ENCODE assay signal across 9 cellular contexts in genomic region chr20:2151805-2152727, GRCh38. TPM values are rescaled to one million over a fixed set of nuclear protein-coding genes. Genes with fewer than 3 reads are reported as not detected.
DNase-seq lines count a peak whose midpoint lies in the region; ATAC-seq and TF ChIP-seq lines count a peak whose summit lies in the region.
"Had no signal": no experiment of that assay in that cellular context is flagged by ENCODE, and none has a peak within 500 bp of the region (broad histone marks: within the 10 kb centered on the region; RNA-seq: fewer than 3 reads in every experiment).

No MANE protein-coding gene starts in this region.

- no peaks in the 10 kb centered on the region for H3K9me3 ChIP-seq in sigmoid colon

- in situ Hi-C loops in ACHN (cut with HindIII; ENCODE audit: low pct_ligation_motif_present, low pct_unique_long_range_greater_than_20kb, low sequenced_read_pairs) = no loop called here

- H3K27me3 ChIP-seq in sigmoid colon = no peaks in the 10 kb centered on the region

- TF ChIP-seq CTCF in HFFc6 (IDR thresholded peaks at IDR 0.05) (no peak), sigmoid colon (IDR thresholded peaks at IDR 0.05) (no peak), WTC11 (IDR thresholded peaks at IDR 0.05) (no peak)

- DNase-seq in ACHN (peak; percentile 42), HFFc6 (peak; percentile 32), dedifferentiated amniotic fluid mesenchymal stem cell (ENCODE audit: extremely low spot score) (peak; percentile 51), left kidney (ENCODE audit: low read depth, low spot score) (peak; percentile 35), sigmoid colon (no peak), WTC11 (ENCODE audit: low spot score) (no peak)
- DNase-seq in NK-92 treated with Interleukin-12 subunit alpha and Interleukin-12 subunit beta, amount 100 ng/mL, for 24 hours (lab: John Stamatoyannopoulos, UW) = no peak
- DNase-seq: activated T-cell treated with anti-CD3 and anti-CD28 coated beads, Interleukin-2, amount 50 U/mL, for 1 hour had no signal

- H3K27ac ChIP-seq in sigmoid colon = peak overlapping the region in 2 of 4 donors; percentile 14 to 43

- POLR2A ChIA-PET in WTC11 (lab: Charles Lee) = no interaction called here

- no peak overlapping the region for H3K4me3 ChIP-seq in sigmoid colon

- ATAC-seq in GM19395 (IDR thresholded peaks at IDR 0.05; ENCODE audit: unreplicated experiment) (no peak), WTC11 (no peak)

- peaks cover 0 to 9% (median 2%) of the 10 kb centered on the region in 4 donors for H3K36me3 ChIP-seq in sigmoid colon

- 74 to 75% methylated on average over 7 of the region's 7 CpGs for WGBS in sigmoid colon, 2 donors

- H3K27me3 Mint-ChIP-seq in HFFc6 (ENCODE audit: insufficient read depth) (no peaks in the 10 kb centered on the region), WTC11 (ENCODE audit: low read depth) (no peaks in the 10 kb centered on the region)

- H3K4me1 Mint-ChIP-seq in HFFc6 (ENCODE audit: low read depth) (peaks cover 39% of the 10 kb centered on the region), WTC11 (peaks cover 22% of the 10 kb centered on the region)

- H3K9me3 Mint-ChIP-seq in HFFc6 (no peaks in the 10 kb centered on the region), WTC11 (no peaks in the 10 kb centered on the region)

- intact Hi-C loops in sigmoid colon (cut with DNase I) = no loop called here

- CTCF ChIA-PET in WTC11 (lab: Charles Lee) = interaction anchor here (1.2 to 6.8 kb wide), 2 partner anchors 20 to 21 kb away, joined by 3 to 28 read pairs; no protein-coding TSS in a partner anchor

- H3K27ac Mint-ChIP-seq in HFFc6 (peak overlapping the region; percentile 83), WTC11 (no peak overlapping the region)

- no peak for TF ChIP-seq EP300 in sigmoid colon (IDR thresholded peaks at IDR 0.05)

- H3K36me3 Mint-ChIP-seq in HFFc6 (ENCODE audit: low read depth) = no peaks in the 10 kb centered on the region; the same call in 1 of the 2 replicates
- H3K36me3 Mint-ChIP-seq in WTC11 = no peaks in the 10 kb centered on the region

- H3K4me1 ChIP-seq in sigmoid colon = peaks cover 0 to 22% (median 19%) of the 10 kb centered on the region in 4 donors

- H3K4me3 Mint-ChIP-seq in HFFc6 (peak overlapping the region; percentile 36; the same call in 1 of the 2 replicates), WTC11 (no peak overlapping the region)

- no peak for TF ChIP-seq POLR2A in sigmoid colon (IDR thresholded peaks at IDR 0.05)

TF ChIP-seq in WTC11, 78 proteins besides CTCF, POLR2A, EP300 and RAD21:
- TF ChIP-seq FOXP1 (CRISPR knock-in tag; IDR thresholded peaks at IDR 0.05; ENCODE audit: borderline replicate concordance) (no peak), ERG (CRISPR knock-in tag; IDR thresholded peaks at IDR 0.05) (no peak), ZNF281 (CRISPR knock-in tag; IDR thresholded peaks at IDR 0.05) (no peak), GRHL2 (CRISPR knock-in tag; IDR thresholded peaks at IDR 0.05; ENCODE audit: insufficient replicate concordance, severe bottlenecking) (no peak), ZBTB43 (CRISPR knock-in tag; IDR thresholded peaks at IDR 0.05) (no peak), E2F1 (CRISPR knock-in tag; IDR thresholded peaks at IDR 0.05) (no peak), JAZF1 (CRISPR knock-in tag; IDR thresholded peaks at IDR 0.05) (no peak), ARID4B (CRISPR knock-in tag; IDR thresholded peaks at IDR 0.05; ENCODE audit: borderline replicate concordance) (no peak), SOX15 (CRISPR knock-in tag; IDR thresholded peaks at IDR 0.05) (no peak)
TF ChIP-seq in WTC11: peak in this region for 0.

RNA-seq across cellular contexts. Expression of gene STK35, which starts 50.4 kb away (rescaled TPM):
- total RNA-seq in HFFc6 (2021; fragmentation: NEBNext Ultra II Directional; extraction: Animal tissue kit (Norgen Biotek cat#: 25700)) = 10 to 100 TPM; 14.0 to 16.7 (median 15.1) TPM
- total RNA-seq in sigmoid colon (10 to 100 TPM; 12.5 to 16.8 (median 13.7) TPM), WTC11 (2021) (35.8 to 37.2 TPM (median 35.9 TPM) in 3 replicates)
- polyA plus RNA-seq in sigmoid colon = 10 to 100 TPM in 1 of 3 donors, 1 to 10 TPM in 2; 4.8 to 14.4 (median 9.9) TPM

Comparison
In these comparisons a context has a peak if more than half of its experiments do, and no peak if none do; other contexts are left out.
1. DNase-seq: peak in ACHN (single experiment), HFFc6 (single experiment), dedifferentiated amniotic fluid mesenchymal stem cell (single experiment) and left kidney (single experiment); none in sigmoid colon (single experiment), WTC11 (single experiment) and NK-92 treated with Interleukin-12 subunit alpha and Interleukin-12 subunit beta, amount 100 ng/mL, for 24 hours (single experiment).